ENCODE assay signal across 8 cellular contexts in genomic region chr7:76166404-76167255, GRCh38. TPM values are rescaled to one million over a fixed set of nuclear protein-coding genes. Genes with fewer than 3 reads are reported as not detected.
DNase-seq lines count a peak whose midpoint lies in the region; ATAC-seq, FAIRE-seq and TF ChIP-seq lines count a peak whose summit lies in the region.

No MANE protein-coding gene starts in this region.

- H3K9me3 ChIP-seq in kidney (ENCODE audit: control insufficient read depth in 1 of 2, low read length in 2 of 2): no peaks in the 10 kb centered on the region

- H3K27ac ChIP-seq in kidney (ENCODE audit: low read depth in 2 of 2, low read length in 2 of 2): peak overlapping the region; percentile 77 to 88

- H3K4me1 Mint-ChIP-seq in activated CD4-positive, alpha-beta T cell treated with anti-CD3 and anti-CD28 coated beads for 36 hours: peaks cover 8% of the 10 kb centered on the region
- H3K4me1 Mint-ChIP-seq in chondrocyte (ENCODE audit: low read depth): peaks cover 5% of the 10 kb centered on the region

- ATAC-seq in GM19025 (IDR thresholded peaks at IDR 0.05; ENCODE audit: low read depth, unreplicated experiment) (peak; percentile 87), HG03342 (IDR thresholded peaks at IDR 0.05; ENCODE audit: unreplicated experiment) (peak; percentile 93)
- ATAC-seq in activated CD4-positive, alpha-beta T cell treated with anti-CD3 and anti-CD28 coated beads for 36 hours: peak; percentile 90

- peak overlapping the region; percentile 79 for H3K4me3 Mint-ChIP-seq in activated CD4-positive, alpha-beta T cell treated with anti-CD3 and anti-CD28 coated beads for 36 hours
- peak overlapping the region; percentile 80 for H3K4me3 Mint-ChIP-seq in chondrocyte (ENCODE audit: unreplicated experiment)

- no peaks in the 10 kb centered on the region for H3K36me3 ChIP-seq in kidney (ENCODE audit: control insufficient read depth in 1 of 2, insufficient read depth in 2 of 2, low read length in 2 of 2)

- no peaks in the 10 kb centered on the region for H3K9me3 Mint-ChIP-seq in activated CD4-positive, alpha-beta T cell treated with anti-CD3 and anti-CD28 coated beads for 36 hours (ENCODE audit: low read depth)
- no peaks in the 10 kb centered on the region for H3K9me3 Mint-ChIP-seq in chondrocyte (ENCODE audit: low read depth)

- POLR2A ChIA-PET in activated CD4-positive, alpha-beta T cell treated with anti-CD3 and anti-CD28 coated beads for 36 hours (lab: Charles Lee): no interaction called here

- peak overlapping the region; percentile 93 for H3K27ac Mint-ChIP-seq in activated CD4-positive, alpha-beta T cell treated with anti-CD3 and anti-CD28 coated beads for 36 hours
- H3K27ac Mint-ChIP-seq in chondrocyte (ENCODE audit: unreplicated experiment): peak overlapping the region; percentile 92

- peak; percentile 92 for DNase-seq in AG10803 (ENCODE audit: low read depth)
- peak; percentile 97 for DNase-seq in NCI-H460 (ENCODE audit: extremely low read depth, low read depth)
- peak; percentile 97 for DNase-seq in activated CD4-positive, alpha-beta T cell treated with anti-CD3 and anti-CD28 coated beads for 36 hours
- peak; percentile 99 for DNase-seq in chondrocyte (ENCODE audit: low spot score)
- DNase-seq in kidney: peak; percentile 99
- peak; percentile 82 to 91 (median 88) for DNase-seq in stimulated activated CD4-positive, alpha-beta T cell treated with anti-CD3 and anti-CD28 coated beads, Interleukin-12 subunit alpha, Interleukin-12 subunit beta, amount 100 ng/mL, for 48 hours (ENCODE audit: low read depth in 2 of 3, low spot score in 1 of 3)

- peak; percentile 25 for TF ChIP-seq CTCF in AG10803 (conservative IDR thresholded peaks at IDR 0.05; ENCODE audit: low read length)
- peak; percentile 68 for TF ChIP-seq CTCF in chondrocyte (IDR thresholded peaks at IDR 0.05)
- TF ChIP-seq CTCF in kidney (IDR thresholded peaks at IDR 0.05; ENCODE audit: borderline replicate concordance, extremely low read depth, insufficient read depth): peak; percentile 1

- H3K36me3 Mint-ChIP-seq in activated CD4-positive, alpha-beta T cell treated with anti-CD3 and anti-CD28 coated beads for 36 hours (ENCODE audit: low read depth): peaks cover 1% of the 10 kb centered on the region
- no peaks in the 10 kb centered on the region for H3K36me3 Mint-ChIP-seq in chondrocyte (ENCODE audit: low read depth)

- CTCF ChIA-PET in activated CD4-positive, alpha-beta T cell treated with anti-CD3 and anti-CD28 coated beads for 36 hours (lab: Charles Lee): interaction anchor here (1.4 to 2.4 kb wide), 4 partner anchors 11 to 151 kb away, joined by 4 to 15 read pairs (median 8); no protein-coding TSS in a partner anchor

- FAIRE-seq in kidney (lab: Jason Lieb, UNC): no peak

- no peaks in the 10 kb centered on the region for H3K27me3 Mint-ChIP-seq in activated CD4-positive, alpha-beta T cell treated with anti-CD3 and anti-CD28 coated beads for 36 hours
- H3K27me3 Mint-ChIP-seq in chondrocyte (ENCODE audit: low read depth): no peaks in the 10 kb centered on the region

- no peaks in the 10 kb centered on the region for H3K4me1 ChIP-seq in kidney (ENCODE audit: control insufficient read depth in 1 of 2, insufficient read depth in 1 of 2, low read depth in 1 of 2, low read length in 2 of 2)

- H3K4me3 ChIP-seq in AG10803 (ENCODE audit: low read length): peak overlapping the region; percentile 82
- peak overlapping the region; percentile 78 to 81 for H3K4me3 ChIP-seq in kidney (ENCODE audit: low read length in 2 of 2)

- H3K9ac ChIP-seq in kidney (ENCODE audit: low read length in 2 of 2): peak overlapping the region; percentile 68 to 91

- intact Hi-C loops in activated CD4-positive, alpha-beta T cell treated with anti-CD3 and anti-CD28 coated beads for 36 hours (cut with DNase I, micrococcal nuclease): loop anchor here (1.0 to 10.0 kb wide), 10 partner anchors 35 to 381 kb away; partner anchors contain the start of genes MDH2 (in 1 of the 2), POR (in 1 of the 2), RHBDD2 (in 1 of the 2) and SRRM3 (in 1 of the 2)
- intact Hi-C loops in kidney (cut with DNase I): no loop called here

RNA-seq across cellular contexts. Expression of gene SRRM3, which starts 35.1 kb away (rescaled TPM):
- 2.9 and 3.1 TPM in 2 replicates for total RNA-seq in NCI-H460 (2014; rRNA removed; shearing (Covaris generic))
- 1.1 and 1.6 TPM in 2 replicates for polyA plus RNA-seq in NCI-H460 (2014; cell fraction: nucleus; rRNA removed)
- total RNA-seq in activated CD4-positive, alpha-beta T cell treated with anti-CD3 and anti-CD28 coated beads for 36 hours: under 1 TPM in 1 of 2 experiments, not detected in 1; 0.09 TPM
- total RNA-seq in chondrocyte (1.4 to 2.6 TPM (median 1.7 TPM) in 3 replicates), kidney (1.0 TPM)
- polyA plus RNA-seq in kidney (ENCODE audit: insufficient read depth, low read depth, low replicate concordance): 0.99 TPM

Comparison
In these comparisons a context has a peak if more than half of its experiments do, and no peak if none do; other contexts are left out.
1. Peak in every context shown above with its lines: DNase-seq, ATAC-seq, H3K4me3 ChIP-seq and H3K27ac ChIP-seq.
2. CTCF ChIP-seq: peak in every context shown above with its lines; median percentile 68 in chondrocyte; 25 in AG10803; 1 in kidney.